16 cellular contexts compared by ENCODE assay signal in the genomic region with DNA sequence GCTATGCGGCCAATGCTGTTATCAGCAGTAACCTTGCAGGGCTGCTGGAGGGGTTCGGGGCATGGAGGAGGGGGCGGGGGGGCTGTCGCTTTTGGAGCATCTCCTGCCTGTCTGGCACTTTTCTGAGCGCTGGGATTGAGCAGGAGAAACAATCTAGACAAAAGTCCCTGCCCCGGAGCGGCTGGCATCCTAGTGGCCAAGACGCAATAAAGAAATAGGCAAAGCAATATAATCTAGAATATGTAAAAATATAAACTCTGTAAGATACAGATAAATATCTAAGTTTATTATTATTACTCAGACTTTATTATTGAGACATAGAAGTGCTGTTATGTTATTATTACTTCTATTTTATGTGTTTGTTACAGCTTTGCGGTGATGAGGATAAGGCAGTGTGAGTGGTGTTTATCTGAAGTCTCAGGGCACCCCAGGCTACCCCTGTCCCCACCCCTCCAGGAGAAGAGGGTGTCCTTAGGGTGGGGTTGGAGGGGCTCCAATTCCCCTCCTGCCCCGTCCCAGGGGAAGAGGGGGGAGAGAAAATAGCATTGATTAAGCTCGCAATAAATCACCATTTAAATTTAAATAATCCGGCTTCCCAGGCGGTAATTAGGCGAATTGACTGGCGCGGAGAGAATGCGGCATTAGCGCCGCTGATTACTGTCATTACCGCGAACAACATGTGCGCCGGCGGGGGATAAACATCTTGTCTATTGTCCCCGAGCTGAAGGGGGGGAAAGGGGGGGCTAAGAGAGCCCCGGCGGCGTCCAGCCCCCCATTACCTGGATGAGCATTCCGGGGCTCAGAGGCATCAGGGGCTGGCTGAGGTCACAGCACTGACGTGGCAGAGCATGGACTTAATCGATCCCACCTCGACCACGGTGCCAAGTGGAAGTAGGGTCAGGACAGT. TPM values are rescaled to one million over a fixed set of nuclear protein-coding genes. Genes with fewer than 3 reads are reported as not detected.
DNase-seq lines count a peak whose midpoint lies in the region; ATAC-seq and TF ChIP-seq lines count a peak whose summit lies in the region.
"Had no signal": no experiment of that assay in that cellular context is flagged by ENCODE, and none has a peak within 500 bp of the region (broad histone marks: within the 10 kb centered on the region; RNA-seq: fewer than 3 reads in every experiment).

No MANE protein-coding gene starts in this region.

- no peaks in the 10 kb centered on the region for H3K36me3 ChIP-seq in endodermal cell (ENCODE audit: control insufficient read depth, insufficient read depth, low read length)
- H3K36me3 ChIP-seq: uterus had no signal

- no peak overlapping the region for H3K9ac ChIP-seq in endodermal cell (ENCODE audit: extremely low read depth, low read length, poor library complexity, severe bottlenecking)

- ATAC-seq in activated T-cell treated with anti-CD3 and anti-CD28 coated beads, Interleukin-2, amount 50 U/mL, for 4 hours = peak in 1 of 2 donors; percentile 25
- ATAC-seq in activated T-cell treated with anti-CD3 and anti-CD28 coated beads, Interleukin-2, amount 50 U/mL, for 72 hours (replicated peaks in 1 of 2) = no peak
- no peak for ATAC-seq in HG03175 (IDR thresholded peaks at IDR 0.05; ENCODE audit: unreplicated experiment)
- ATAC-seq: stimulated activated naive B cell treated with anti-CD40 and anti-IgM and Interleukin-4, amounts not matched to agents 10 μg/mL and 1 μg/mL and 100 μg/mL, for 72 hours had no signal

- H3K27me3 ChIP-seq in endodermal cell (ENCODE audit: control insufficient read depth, insufficient read depth, low read length, poor library complexity, severe bottlenecking) = peaks cover 76% of the 10 kb centered on the region

- H3K9me3 Mint-ChIP-seq in activated T-cell treated with anti-CD3 and anti-CD28 coated beads, Interleukin-2, amount 50 U/mL, for 4 hours = no peaks in the 10 kb centered on the region
- H3K9me3 Mint-ChIP-seq in activated T-cell treated with anti-CD3 and anti-CD28 coated beads, Interleukin-2, amount 50 U/mL, for 72 hours = no peaks in the 10 kb centered on the region
- H3K9me3 Mint-ChIP-seq in endodermal cell (no peaks in the 10 kb centered on the region), type B pancreatic cell (no peaks in the 10 kb centered on the region)
- H3K9me3 Mint-ChIP-seq: nephron; stimulated activated naive B cell treated with anti-CD40 and anti-IgM and Interleukin-4, amounts not matched to agents 10 μg/mL and 1 μg/mL and 100 μg/mL, for 72 hours had no signal

- no peak overlapping the region for H3K27ac Mint-ChIP-seq in activated T-cell treated with anti-CD3 and anti-CD28 coated beads, Interleukin-2, amount 50 U/mL, for 72 hours
- H3K27ac Mint-ChIP-seq in endodermal cell (no peak overlapping the region), type B pancreatic cell (no peak overlapping the region)
- H3K27ac Mint-ChIP-seq: nephron; stimulated activated naive B cell treated with anti-CD40 and anti-IgM and Interleukin-4, amounts not matched to agents 10 μg/mL and 1 μg/mL and 100 μg/mL, for 72 hours had no signal

- peaks cover 68% of the 10 kb centered on the region for H3K27me3 Mint-ChIP-seq in activated T-cell treated with anti-CD3 and anti-CD28 coated beads, Interleukin-2, amount 50 U/mL, for 4 hours (ENCODE audit: low read depth)
- peaks cover 64% of the 10 kb centered on the region for H3K27me3 Mint-ChIP-seq in activated T-cell treated with anti-CD3 and anti-CD28 coated beads, Interleukin-2, amount 50 U/mL, for 72 hours (ENCODE audit: low read depth)
- H3K27me3 Mint-ChIP-seq in endodermal cell (ENCODE audit: insufficient read depth) (peaks cover 80% of the 10 kb centered on the region), type B pancreatic cell (peaks cover 74% of the 10 kb centered on the region)

- H3K9me3 ChIP-seq in endodermal cell (ENCODE audit: control insufficient read depth, low read length) = no peaks in the 10 kb centered on the region
- H3K9me3 ChIP-seq: uterus had no signal

- DNase-seq in activated T-cell treated with anti-CD3 and anti-CD28 coated beads, Interleukin-2, amount 50 U/mL, for 4 hours = no peak
- DNase-seq in activated T-cell treated with anti-CD3 and anti-CD28 coated beads, Interleukin-2, amount 50 U/mL, for 72 hours = no peak
- peak; percentile 7 for DNase-seq in NCI-H2227 treated with DMSO at 0.1 percent for 48 hours (lab: John Stamatoyannopoulos, UW)
- peak; percentile 71 for DNase-seq in endodermal cell
- DNase-seq in type B pancreatic cell (ENCODE audit: extremely low spot score, unreplicated experiment) = no peak
- no peak for DNase-seq in SHP77 (lab: John Stamatoyannopoulos, UW)
- no peak for DNase-seq in DMS79 (lab: John Stamatoyannopoulos, UW)
- DNase-seq: hippocampal formation; KG1; NCI-H187 treated with DMSO at 0.1 percent for 48 hours; stimulated activated naive B cell treated with anti-CD40 and anti-IgM and Interleukin-4, amounts not matched to agents 10 μg/mL and 1 μg/mL and 100 μg/mL, for 72 hours; uterus had no signal

- TF ChIP-seq CTCF in endodermal cell (conservative IDR thresholded peaks at IDR 0.05) (peak; percentile 51), type B pancreatic cell (conservative IDR thresholded peaks at IDR 0.05) (no peak)

- 5 to 9% methylated on average over 14 to 31 of the region's 33 CpGs for WGBS in endodermal cell (ENCODE audit: insufficient coverage in 1 of 2, insufficient read length in 1 of 2), 2 experiments

- no peaks in the 10 kb centered on the region for H3K36me3 Mint-ChIP-seq in activated T-cell treated with anti-CD3 and anti-CD28 coated beads, Interleukin-2, amount 50 U/mL, for 4 hours (ENCODE audit: insufficient read depth)
- peaks cover 0 to 2% of the 10 kb centered on the region in 2 donors for H3K36me3 Mint-ChIP-seq in activated T-cell treated with anti-CD3 and anti-CD28 coated beads, Interleukin-2, amount 50 U/mL, for 72 hours (ENCODE audit: insufficient read depth in 2 of 2)
- H3K36me3 Mint-ChIP-seq in endodermal cell (ENCODE audit: low read depth) = no peaks in the 10 kb centered on the region
- no peaks in the 10 kb centered on the region for H3K36me3 Mint-ChIP-seq in type B pancreatic cell

- peaks cover 14% of the 10 kb centered on the region for H3K4me1 Mint-ChIP-seq in activated T-cell treated with anti-CD3 and anti-CD28 coated beads, Interleukin-2, amount 50 U/mL, for 4 hours (ENCODE audit: low read depth)
- H3K4me1 Mint-ChIP-seq in activated T-cell treated with anti-CD3 and anti-CD28 coated beads, Interleukin-2, amount 50 U/mL, for 72 hours (ENCODE audit: low read depth) = peaks cover 6% of the 10 kb centered on the region
- peaks cover 12% of the 10 kb centered on the region for H3K4me1 Mint-ChIP-seq in endodermal cell
- peaks cover 4% of the 10 kb centered on the region for H3K4me1 Mint-ChIP-seq in type B pancreatic cell (ENCODE audit: unreplicated experiment)
- H3K4me1 Mint-ChIP-seq: nephron had no signal

- H3K27ac ChIP-seq in endodermal cell (ENCODE audit: low read depth, low read length) = no peak overlapping the region
- H3K27ac ChIP-seq: uterus had no signal

- peak overlapping the region; percentile 59 for H3K4me3 ChIP-seq in endodermal cell (ENCODE audit: low read length)
- H3K4me3 ChIP-seq: uterus had no signal

- H3K4me3 Mint-ChIP-seq in activated T-cell treated with anti-CD3 and anti-CD28 coated beads, Interleukin-2, amount 50 U/mL, for 4 hours = peak overlapping the region; percentile 33
- H3K4me3 Mint-ChIP-seq in activated T-cell treated with anti-CD3 and anti-CD28 coated beads, Interleukin-2, amount 50 U/mL, for 72 hours = peak overlapping the region in 1 of 2 donors; percentile 12
- H3K4me3 Mint-ChIP-seq in endodermal cell (peak overlapping the region; percentile 47), type B pancreatic cell (peak overlapping the region; percentile 47)
- H3K4me3 Mint-ChIP-seq: stimulated activated naive B cell treated with anti-CD40 and anti-IgM and Interleukin-4, amounts not matched to agents 10 μg/mL and 1 μg/mL and 100 μg/mL, for 72 hours had no signal

- H3K4me1 ChIP-seq in endodermal cell (ENCODE audit: control insufficient read depth, insufficient read depth, low read length) = no peaks in the 10 kb centered on the region

RNA-seq across cellular contexts. Expression of gene NPAS1, which starts 3.2 kb away (rescaled TPM):
- total RNA-seq in activated T-cell treated with anti-CD3 and anti-CD28 coated beads, Interleukin-2, amount 50 U/mL, for 4 hours = under 1 TPM in 1 of 3 donors, not detected in 2; 0.14 TPM
- 1 to 10 TPM in 1 of 2 donors, under 1 TPM in 1; 0.55 to 1.1 TPM for total RNA-seq in activated T-cell treated with anti-CD3 and anti-CD28 coated beads, Interleukin-2, amount 50 U/mL, for 72 hours
- total RNA-seq in endodermal cell = 1 to 10 TPM; 6.9 to 8.7 TPM
- 3.6 TPM for polyA plus RNA-seq in endodermal cell (2013, experiment 1 of 2)
- polyA plus RNA-seq in endodermal cell (2013, experiment 2 of 2) = 5.1 TPM
- total RNA-seq in type B pancreatic cell (ENCODE audit: low replicate concordance) = 3.6 and 6.6 TPM in 2 replicates
- total RNA-seq: dermis microvascular lymphatic vessel endothelial cell, liver, uterus had no signal

RNA-seq across cellular contexts. Expression of gene TMEM160, which starts 25.6 kb away (rescaled TPM):
- total RNA-seq in activated T-cell treated with anti-CD3 and anti-CD28 coated beads, Interleukin-2, amount 50 U/mL, for 4 hours = 10 to 100 TPM; 57.1 to 61.6 (median 57.6) TPM
- total RNA-seq in activated T-cell treated with anti-CD3 and anti-CD28 coated beads, Interleukin-2, amount 50 U/mL, for 72 hours = 10 to 100 TPM; 30.8 TPM
- total RNA-seq in endodermal cell = 10 to 100 TPM; 61.8 to 69.5 TPM
- 44.2 TPM for polyA plus RNA-seq in endodermal cell (2013, experiment 1 of 2)
- polyA plus RNA-seq in endodermal cell (2013, experiment 2 of 2) = 34.1 TPM
- 28.4 and 37.3 TPM in 2 replicates for total RNA-seq in type B pancreatic cell (ENCODE audit: low replicate concordance)

Comparison
In these comparisons a context has a peak if more than half of its experiments do, and no peak if none do; other contexts are left out.
1. DNase-seq: peak in NCI-H2227 treated with DMSO at 0.1 percent for 48 hours (single experiment) and endodermal cell (single experiment); none in activated T-cell treated with anti-CD3 and anti-CD28 coated beads, Interleukin-2, amount 50 U/mL, for 4 hours (single experiment), activated T-cell treated with anti-CD3 and anti-CD28 coated beads, Interleukin-2, amount 50 U/mL, for 72 hours (0 of 2), type B pancreatic cell (single experiment), SHP77 (0 of 2) and DMS79 (single experiment).